ENCODE assay signal across 8 cellular contexts in genomic region chr1:28926629-28927441, GRCh38. TPM values are rescaled to one million over a fixed set of nuclear protein-coding genes. Genes with fewer than 3 reads are reported as not detected.
DNase-seq lines count a peak whose midpoint lies in the region; ATAC-seq lines count a peak whose summit lies in the region.

No MANE protein-coding gene starts in this region.

- peaks cover 87% of the 10 kb centered on the region for H3K4me1 ChIP-seq in CD4-positive, CD25-positive, alpha-beta regulatory T cell (ENCODE audit: control insufficient read depth, insufficient read depth, low read length, poor library complexity, severe bottlenecking)
- peaks cover 0 to 9% of the 10 kb centered on the region in 2 donors for H3K4me1 ChIP-seq in muscle layer of duodenum (ENCODE audit: control insufficient read depth in 1 of 2, insufficient read depth in 2 of 2, low read length in 2 of 2)
- H3K4me1 ChIP-seq in Karpas-422 (ENCODE audit: low read length): peaks cover 22% of the 10 kb centered on the region

- no peaks in the 10 kb centered on the region for H3K36me3 ChIP-seq in CD4-positive, CD25-positive, alpha-beta regulatory T cell (ENCODE audit: control insufficient read depth, insufficient read depth, low read length)
- H3K36me3 ChIP-seq in muscle layer of duodenum (ENCODE audit: control insufficient read depth in 1 of 2, insufficient read depth in 2 of 2, low read length in 2 of 2) (no peaks in the 10 kb centered on the region), Karpas-422 (ENCODE audit: insufficient read depth, low read length) (no peaks in the 10 kb centered on the region)

- peaks cover 23% of the 10 kb centered on the region for H4K20me1 ChIP-seq in Karpas-422 (ENCODE audit: insufficient read depth, low read depth, low read length)

- H3K4me2 ChIP-seq in Karpas-422 (ENCODE audit: low read depth, low read length, poor library complexity, severe bottlenecking): no peak overlapping the region

- H3K9me3 ChIP-seq in CD4-positive, CD25-positive, alpha-beta regulatory T cell (ENCODE audit: control insufficient read depth in 2 of 2, low read length in 2 of 2): no peaks in the 10 kb centered on the region
- H3K9me3 ChIP-seq in muscle layer of duodenum (ENCODE audit: control insufficient read depth in 1 of 2, low read length in 2 of 2): no peaks in the 10 kb centered on the region
- H3K9me3 ChIP-seq in Karpas-422 (ENCODE audit: low read length): no peaks in the 10 kb centered on the region

- H3K9me2 ChIP-seq in Karpas-422 (replicated peaks; ENCODE audit: insufficient read depth, low read length): no peaks in the 10 kb centered on the region

- H3K4me3 Mint-ChIP-seq in CD4-positive, CD25-positive, alpha-beta regulatory T cell: peak overlapping the region; percentile 73 to 86 (median 78)
- peak overlapping the region; percentile 49 for H3K4me3 Mint-ChIP-seq in activated naive CD8-positive, alpha-beta T cell treated with anti-CD3 and anti-CD28 coated beads, Interleukin-2, amount 10 ng/mL, durations not matched to agents 7 days and 5 days

- POLR2A ChIA-PET in activated naive CD8-positive, alpha-beta T cell treated with anti-CD3 and anti-CD28 coated beads, Interleukin-2, amount 10 ng/mL, durations not matched to agents 7 days and 5 days (lab: Charles Lee): interaction anchor here (0.5 to 3.2 kb wide), 7 partner anchors 9 to 283 kb away, joined by 3 to 41 read pairs (median 3); partner anchors contain the start of genes EPB41, RNU11, SRSF4 and TAF12

- ATAC-seq in CD4-positive, CD25-positive, alpha-beta regulatory T cell (ENCODE audit: low read depth in 2 of 2): peak; percentile 92 to 94
- ATAC-seq in GM18517 (IDR thresholded peaks at IDR 0.05; ENCODE audit: unreplicated experiment) (peak; percentile 94), HG02943 (IDR thresholded peaks at IDR 0.05; ENCODE audit: low read depth, unreplicated experiment) (peak; percentile 85)
- ATAC-seq in activated naive CD8-positive, alpha-beta T cell treated with anti-CD3 and anti-CD28 coated beads, Interleukin-2, amount 10 ng/mL, durations not matched to agents 7 days and 5 days (ENCODE audit: low read depth): peak; percentile 88

- peak overlapping the region; percentile 80 for H3K4me3 ChIP-seq in CD4-positive, CD25-positive, alpha-beta regulatory T cell (ENCODE audit: low read depth, low read length)
- H3K4me3 ChIP-seq in muscle layer of duodenum (ENCODE audit: low read depth in 1 of 2, low read length in 2 of 2) (no peak overlapping the region), Karpas-422 (ENCODE audit: low read length) (no peak overlapping the region)

- H3K79me2 ChIP-seq in Karpas-422 (ENCODE audit: low read length): no peaks in the 10 kb centered on the region

- peak overlapping the region; percentile 87 for H3K27ac ChIP-seq in CD4-positive, CD25-positive, alpha-beta regulatory T cell (ENCODE audit: insufficient read depth, low read length, poor library complexity, severe bottlenecking)
- H3K27ac ChIP-seq in muscle layer of duodenum (ENCODE audit: low read length) (peak overlapping the region; percentile 53), Karpas-422 (ENCODE audit: low read length) (no peak overlapping the region)

- peak overlapping the region; percentile 72 to 100 (median 89) for H3K27ac Mint-ChIP-seq in CD4-positive, CD25-positive, alpha-beta regulatory T cell
- H3K27ac Mint-ChIP-seq in activated naive CD8-positive, alpha-beta T cell treated with anti-CD3 and anti-CD28 coated beads, Interleukin-2, amount 10 ng/mL, durations not matched to agents 7 days and 5 days: peak overlapping the region; percentile 78

- no peaks in the 10 kb centered on the region for H3K27me3 ChIP-seq in CD4-positive, CD25-positive, alpha-beta regulatory T cell (ENCODE audit: control insufficient read depth, insufficient read depth, low read length)
- H3K27me3 ChIP-seq in muscle layer of duodenum (ENCODE audit: low read depth, low read length) (no peaks in the 10 kb centered on the region), Karpas-422 (ENCODE audit: low read length) (no peaks in the 10 kb centered on the region)

- H3K36me3 Mint-ChIP-seq in CD4-positive, CD25-positive, alpha-beta regulatory T cell: peaks cover 4% of the 10 kb centered on the region
- H3K36me3 Mint-ChIP-seq in activated naive CD8-positive, alpha-beta T cell treated with anti-CD3 and anti-CD28 coated beads, Interleukin-2, amount 10 ng/mL, durations not matched to agents 7 days and 5 days: peaks cover 4% of the 10 kb centered on the region

- H3K27me3 Mint-ChIP-seq in CD4-positive, CD25-positive, alpha-beta regulatory T cell: no peaks in the 10 kb centered on the region
- H3K27me3 Mint-ChIP-seq in activated naive CD8-positive, alpha-beta T cell treated with anti-CD3 and anti-CD28 coated beads, Interleukin-2, amount 10 ng/mL, durations not matched to agents 7 days and 5 days: no peaks in the 10 kb centered on the region

- peaks cover 16 to 90% (median 63%) of the 10 kb centered on the region in 4 donors for H3K4me1 Mint-ChIP-seq in CD4-positive, CD25-positive, alpha-beta regulatory T cell
- peaks cover 34% of the 10 kb centered on the region for H3K4me1 Mint-ChIP-seq in activated naive CD8-positive, alpha-beta T cell treated with anti-CD3 and anti-CD28 coated beads, Interleukin-2, amount 10 ng/mL, durations not matched to agents 7 days and 5 days

- H2AFZ ChIP-seq in Karpas-422 (ENCODE audit: low read length): no peak overlapping the region

- H3K9me3 Mint-ChIP-seq in CD4-positive, CD25-positive, alpha-beta regulatory T cell: no peaks in the 10 kb centered on the region
- no peaks in the 10 kb centered on the region for H3K9me3 Mint-ChIP-seq in activated naive CD8-positive, alpha-beta T cell treated with anti-CD3 and anti-CD28 coated beads, Interleukin-2, amount 10 ng/mL, durations not matched to agents 7 days and 5 days

- peak; percentile 39 to 94 (median 84) for DNase-seq in CD4-positive, CD25-positive, alpha-beta regulatory T cell
- DNase-seq in NCI-H510A (lab: John Stamatoyannopoulos, UW): peak; percentile 31
- no peak for DNase-seq in activated naive CD8-positive, alpha-beta T cell treated with anti-CD3 and anti-CD28 coated beads, Interleukin-2, amount 10 ng/mL, durations not matched to agents 7 days and 5 days
- no peak for DNase-seq in Karpas-422
- no peak for DNase-seq in NCI-H526 treated with DMSO at 0.1 percent for 48 hours (lab: John Stamatoyannopoulos, UW)

- H3K9ac ChIP-seq in Karpas-422 (ENCODE audit: low read length): no peak overlapping the region

RNA-seq across cellular contexts. Expression of gene EPB41, which starts 12.5 kb away (rescaled TPM):
- total RNA-seq in CD4-positive, CD25-positive, alpha-beta regulatory T cell: 309 TPM
- 100 to 1,000 TPM; 118 to 163 (median 140) TPM for polyA plus RNA-seq in CD4-positive, CD25-positive, alpha-beta regulatory T cell
- 100 to 1,000 TPM; 162 to 170 TPM for total RNA-seq in activated naive CD8-positive, alpha-beta T cell treated with anti-CD3 and anti-CD28 coated beads, Interleukin-2, amount 10 ng/mL, durations not matched to agents 7 days and 5 days
- 17.3 and 17.5 TPM in 2 replicates for total RNA-seq in Karpas-422 (2014; rRNA removed; shearing (Covaris generic); ENCODE audit: low replicate concordance)

Comparison
In these comparisons a context has a peak if more than half of its experiments do, and no peak if none do; other contexts are left out.
1. DNase-seq: peak in CD4-positive, CD25-positive, alpha-beta regulatory T cell (3 of 3) and NCI-H510A (single experiment); none in activated naive CD8-positive, alpha-beta T cell treated with anti-CD3 and anti-CD28 coated beads, Interleukin-2, amount 10 ng/mL, durations not matched to agents 7 days and 5 days (single experiment), Karpas-422 (single experiment) and NCI-H526 treated with DMSO at 0.1 percent for 48 hours (single experiment).
2. Peak in every context shown above with its lines, with median percentiles within 50 percentile points of each other: ATAC-seq.